14 cellular contexts compared by ENCODE assay signal in genomic region chr19:30350995-30351394, GRCh38.
DNase-seq lines count a peak whose midpoint lies in the region; ATAC-seq and TF ChIP-seq lines count a peak whose summit lies in the region.
"Had no signal": no experiment of that assay in that cellular context is flagged by ENCODE, and none has a peak within 500 bp of the region (broad histone marks: within the 10 kb centered on the region; RNA-seq: fewer than 3 reads in every experiment).

No MANE protein-coding gene starts in this region.

- H3K4me3 ChIP-seq in WERI-Rb-1 (ENCODE audit: low read depth, low read length) (peak overlapping the region; percentile 42; the same call in 1 of the 2 replicates), iPS-20b (ENCODE audit: low read length) (no peak overlapping the region)
- H3K4me3 ChIP-seq: BLaER1 had no signal

- H3K27me3 ChIP-seq in WERI-Rb-1 (ENCODE audit: insufficient read depth, low read depth, severe bottlenecking) (no peaks in the 10 kb centered on the region), iPS-20b (ENCODE audit: insufficient read depth, low read length) (no peaks in the 10 kb centered on the region)
- H3K27me3 ChIP-seq: BLaER1 had no signal

- peak; percentile 41 for DNase-seq in DMS79 treated with DMSO at 0.1 percent for 48 hours (lab: John Stamatoyannopoulos, UW)
- no peak for DNase-seq in DMS79 (lab: John Stamatoyannopoulos, UW)
- DNase-seq in GF-D8 (lab: John Stamatoyannopoulos, UW) = peak; percentile 0
- DNase-seq in WERI-Rb-1 = no peak
- no peak for DNase-seq in germinal center (ENCODE audit: low spot score)
- DNase-seq: AML-193; Caco-2; CD8-positive, alpha-beta memory T cell had no signal

- H3K36me3 ChIP-seq in WERI-Rb-1 (no peaks in the 10 kb centered on the region), iPS-20b (ENCODE audit: insufficient read depth, low read depth, low read length) (no peaks in the 10 kb centered on the region)
- H3K36me3 ChIP-seq: BLaER1 had no signal

- TF ChIP-seq CTCF in WERI-Rb-1 (IDR thresholded peaks at IDR 0.05; ENCODE audit: low read depth, low read length) = no peak

- ATAC-seq in GM21619 (IDR thresholded peaks at IDR 0.05; ENCODE audit: unreplicated experiment) = no peak
- ATAC-seq in GM18520 (IDR thresholded peaks at IDR 0.05; ENCODE audit: unreplicated experiment) = no peak
- ATAC-seq: HCT116 had no signal

- H3K4me1 ChIP-seq in iPS-20b (ENCODE audit: insufficient read depth, low read length) = peaks cover 16% of the 10 kb centered on the region; the same call in 1 of the 2 replicates
- H3K4me1 ChIP-seq: BLaER1, Caco-2 had no signal

- H3K9me3 ChIP-seq in WERI-Rb-1 (ENCODE audit: severe bottlenecking) (no peaks in the 10 kb centered on the region), iPS-20b (ENCODE audit: insufficient read depth, low read depth, low read length) (no peaks in the 10 kb centered on the region)
- H3K9me3 ChIP-seq: BLaER1, Caco-2 had no signal

- H3K27ac ChIP-seq in WERI-Rb-1 = peak overlapping the region; percentile 79
- peak overlapping the region; percentile 27 for H3K27ac ChIP-seq in iPS-20b (ENCODE audit: low read length)
- H3K27ac ChIP-seq: 22Rv1, BLaER1 had no signal

- H3K9ac ChIP-seq in iPS-20b (ENCODE audit: low read depth, low read length) = peak overlapping the region; percentile 48; the same call in 1 of the 2 replicates
- H3K9ac ChIP-seq: BLaER1 had no signal

Comparison
In these comparisons a context has a peak if more than half of its experiments do, and no peak if none do; other contexts are left out.
1. DNase-seq: peak in DMS79 treated with DMSO at 0.1 percent for 48 hours (single experiment) and GF-D8 (single experiment); none in DMS79 (single experiment), WERI-Rb-1 (single experiment) and germinal center (single experiment).